Comparison of ENCODE assay signal across 1 cellular context in the genomic region with DNA sequence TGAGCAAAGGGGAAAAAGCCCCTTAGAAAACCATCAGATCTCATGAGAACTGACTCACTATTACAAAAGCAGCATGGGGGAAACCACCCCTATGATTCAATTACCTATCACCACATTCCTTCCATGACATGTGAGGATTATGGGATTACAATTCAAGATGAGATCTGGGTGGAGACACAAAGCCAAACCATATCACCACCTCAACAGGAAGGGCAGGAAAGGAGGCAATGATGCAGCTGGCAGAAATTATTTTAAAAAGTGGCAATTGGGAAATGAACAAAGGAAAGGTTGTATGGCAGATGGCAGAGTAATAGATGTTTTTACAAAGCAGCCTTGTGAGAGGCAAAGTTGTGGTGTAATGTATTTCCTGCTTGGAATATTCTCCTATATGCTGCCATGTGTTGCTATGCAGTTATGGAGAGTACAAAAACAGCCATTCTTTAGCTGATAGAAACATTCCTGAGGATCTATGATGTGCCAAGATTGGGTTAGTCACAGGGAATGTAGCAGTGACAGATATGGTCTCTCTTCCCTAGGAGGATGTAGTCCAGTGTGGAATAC.
TF ChIP-seq lines count a peak whose summit lies in the region.

No MANE protein-coding gene starts in this region.

TF ChIP-seq in HepG2, 621 proteins besides CTCF, POLR2A, EP300 and RAD21 (continued from another document):
- TF ChIP-seq, protein P1, sequence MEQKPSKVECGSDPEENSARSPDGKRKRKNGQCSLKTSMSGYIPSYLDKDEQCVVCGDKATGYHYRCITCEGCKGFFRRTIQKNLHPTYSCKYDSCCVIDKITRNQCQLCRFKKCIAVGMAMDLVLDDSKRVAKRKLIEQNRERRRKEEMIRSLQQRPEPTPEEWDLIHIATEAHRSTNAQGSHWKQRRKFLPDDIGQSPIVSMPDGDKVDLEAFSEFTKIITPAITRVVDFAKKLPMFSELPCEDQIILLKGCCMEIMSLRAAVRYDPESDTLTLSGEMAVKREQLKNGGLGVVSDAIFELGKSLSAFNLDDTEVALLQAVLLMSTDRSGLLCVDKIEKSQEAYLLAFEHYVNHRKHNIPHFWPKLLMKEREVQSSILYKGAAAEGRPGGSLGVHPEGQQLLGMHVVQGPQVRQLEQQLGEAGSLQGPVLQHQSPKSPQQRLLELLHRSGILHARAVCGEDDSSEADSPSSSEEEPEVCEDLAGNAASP (CRISPR knock-in tag; IDR thresholded peaks at IDR 0.05; ENCODE audit: borderline replicate concordance): no peak
- TF ChIP-seq, protein P2, sequence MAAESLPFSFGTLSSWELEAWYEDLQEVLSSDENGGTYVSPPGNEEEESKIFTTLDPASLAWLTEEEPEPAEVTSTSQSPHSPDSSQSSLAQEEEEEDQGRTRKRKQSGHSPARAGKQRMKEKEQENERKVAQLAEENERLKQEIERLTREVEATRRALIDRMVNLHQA (CRISPR knock-in tag; IDR thresholded peaks at IDR 0.05): no peak
